ENCODE assay signal across 1 cellular context in the genomic region with DNA sequence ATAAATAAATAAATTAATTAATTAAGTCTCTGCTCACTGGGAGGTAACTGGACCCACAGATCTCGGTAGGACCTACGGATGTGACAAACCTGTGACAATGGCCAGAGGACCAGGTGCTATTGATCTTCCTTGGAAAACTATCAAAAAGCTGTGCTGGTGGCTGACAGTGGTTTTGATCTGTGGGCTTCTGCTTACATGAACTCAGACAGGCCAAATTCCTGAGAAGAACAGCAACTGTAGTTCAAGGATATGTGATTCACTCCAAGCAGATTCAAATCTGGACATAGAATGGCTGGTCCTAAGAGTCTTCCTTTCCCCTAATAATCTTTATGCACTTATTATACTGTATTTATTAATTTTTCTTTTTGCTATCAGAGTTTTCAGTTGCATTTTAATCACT.
TF ChIP-seq lines count a peak whose summit lies in the region.

No MANE protein-coding gene starts in this region.

TF ChIP-seq in SK-N-SH, 30 proteins besides CTCF, POLR2A, EP300 and RAD21 (continued from another document):
- TF ChIP-seq MXI1 (IDR thresholded peaks at IDR 0.05; ENCODE audit: low read depth, low read length): no peak
TF ChIP-seq in SK-N-SH: peak in this region for 9.
